1 cellular context compared by ENCODE assay signal in the genomic region with DNA sequence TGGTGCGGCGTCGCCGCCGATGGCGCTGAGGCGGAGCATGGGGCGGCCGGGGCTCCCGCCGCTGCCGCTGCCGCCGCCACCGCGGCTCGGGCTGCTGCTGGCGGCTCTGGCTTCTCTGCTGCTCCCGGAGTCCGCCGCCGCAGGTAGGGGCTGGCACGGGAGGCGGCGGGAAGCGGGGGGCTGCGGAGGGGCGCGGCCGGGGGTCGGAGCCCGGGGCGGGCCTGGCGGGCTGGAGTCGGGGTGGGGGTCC.
TF ChIP-seq lines count a peak whose summit lies in the region.

No MANE protein-coding gene starts in this region.

TF ChIP-seq in IMR-90, 13 proteins besides CTCF, POLR2A, EP300 and RAD21 (continued from another document):
- no peak for TF ChIP-seq RFX5 (IDR thresholded peaks at IDR 0.05; ENCODE audit: low read depth, low read length)
- no peak for TF ChIP-seq ELK1 (IDR thresholded peaks at IDR 0.05; ENCODE audit: borderline replicate concordance, low read depth, low read length)
- TF ChIP-seq MAFK (IDR thresholded peaks at IDR 0.05; ENCODE audit: low read depth, low read length), result no peak
- TF ChIP-seq MAZ (IDR thresholded peaks at IDR 0.05; ENCODE audit: borderline replicate concordance, low read depth, low read length), result no peak
